ENCODE assay signal across 9 cellular contexts in the genomic region with DNA sequence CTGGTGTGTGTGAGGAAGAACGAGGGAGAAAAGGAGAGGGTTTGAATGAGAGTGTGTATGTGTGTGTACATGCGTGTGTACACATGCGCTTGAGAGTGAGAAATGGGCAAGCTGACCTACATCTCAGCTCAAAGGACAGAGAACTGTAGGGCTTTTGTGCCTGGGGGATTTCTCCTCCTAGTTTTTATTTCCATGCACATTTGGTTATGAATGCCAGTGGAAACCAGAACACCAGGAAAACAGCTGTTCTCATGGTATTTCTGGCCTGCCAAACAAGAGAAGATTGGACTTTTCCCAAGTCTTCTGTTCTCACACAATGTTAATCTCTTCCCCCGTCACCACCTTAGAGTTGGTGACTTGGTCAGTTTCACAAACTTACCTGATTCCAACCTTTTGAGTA. TPM values are rescaled to one million over a fixed set of nuclear protein-coding genes. Genes with fewer than 3 reads are reported as not detected.
DNase-seq lines count a peak whose midpoint lies in the region; ATAC-seq and TF ChIP-seq lines count a peak whose summit lies in the region.
"Had no signal": no experiment of that assay in that cellular context is flagged by ENCODE, and none has a peak within 500 bp of the region (broad histone marks: within the 10 kb centered on the region; RNA-seq: fewer than 3 reads in every experiment).

No MANE protein-coding gene starts in this region.

- H3K9me3 ChIP-seq in lower lobe of right lung, result no peaks in the 10 kb centered on the region
- H3K9me3 ChIP-seq in subcutaneous abdominal adipose tissue (ENCODE audit: control insufficient read depth in 5 of 5, low read length in 5 of 5), result no peaks in the 10 kb centered on the region

- TF ChIP-seq CTCF in dorsolateral prefrontal cortex (IDR thresholded peaks at IDR 0.05 in 54 of 56, conservative IDR thresholded peaks at IDR 0.05 in 2 of 56; ENCODE audit: low read depth in 1 of 56, partially characterized antibody in 56 of 56) (no peak), lower lobe of right lung (IDR thresholded peaks at IDR 0.05) (no peak)

- DNase-seq in NCI-H226 (peak; percentile 20), dorsolateral prefrontal cortex (no peak), lower lobe of right lung (no peak)
- DNase-seq: stimulated activated CD4-positive, alpha-beta T cell treated with anti-CD3 and anti-CD28 coated beads, Interleukin-2, amount 100 ng/mL, for 48 hours had no signal

- no peaks in the 10 kb centered on the region for H3K36me3 ChIP-seq in lower lobe of right lung
- H3K36me3 ChIP-seq in subcutaneous abdominal adipose tissue (ENCODE audit: control insufficient read depth in 5 of 5, insufficient read depth in 5 of 5, low read length in 5 of 5), result no peaks in the 10 kb centered on the region

- H3K9ac ChIP-seq in subcutaneous abdominal adipose tissue (ENCODE audit: low read length in 5 of 5), result no peak overlapping the region

- H3K4me1 ChIP-seq in lower lobe of right lung (peaks cover 39% of the 10 kb centered on the region), subcutaneous abdominal adipose tissue (ENCODE audit: control insufficient read depth in 5 of 5, insufficient read depth in 5 of 5, low read length in 5 of 5) (peaks cover 2 to 27% (median 20%) of the 10 kb centered on the region in 5 donors)

- H3K4me3 ChIP-seq in dorsolateral prefrontal cortex (no peak overlapping the region), lower lobe of right lung (no peak overlapping the region), subcutaneous abdominal adipose tissue (ENCODE audit: low read depth in 1 of 5, low read length in 5 of 5) (no peak overlapping the region)

- H3K27ac ChIP-seq in dorsolateral prefrontal cortex (peak overlapping the region in 53 of 59 donors; percentile 9 to 92 (median 76)), lower lobe of right lung (peak overlapping the region; percentile 80), subcutaneous abdominal adipose tissue (ENCODE audit: low read depth, low read length) (peak overlapping the region; percentile 59)

- H3K27me3 ChIP-seq in dorsolateral prefrontal cortex (no peaks in the 10 kb centered on the region), lower lobe of right lung (ENCODE audit: low read depth) (no peaks in the 10 kb centered on the region), subcutaneous abdominal adipose tissue (ENCODE audit: control insufficient read depth in 5 of 5, insufficient read depth in 4 of 5, low read length in 5 of 5) (no peaks in the 10 kb centered on the region)

- intact Hi-C loops in dorsolateral prefrontal cortex (cut with DNase I), result no loop called here
- intact Hi-C loops in lower lobe of right lung (cut with DNase I), result loop anchor here (10.0 kb wide), 1 partner anchor 59 kb away; the partner anchor contains the start of gene CNN3

- ATAC-seq in lower lobe of right lung (no peak), HG03139 (IDR thresholded peaks at IDR 0.05; ENCODE audit: unreplicated experiment) (no peak), GM18502 (IDR thresholded peaks at IDR 0.05; ENCODE audit: poor library complexity, unreplicated experiment) (no peak), HG02642 (IDR thresholded peaks at IDR 0.05; ENCODE audit: poor library complexity, unreplicated experiment) (no peak), HG02610 (IDR thresholded peaks at IDR 0.05; ENCODE audit: unreplicated experiment) (no peak)

RNA-seq across cellular contexts. Expression of gene SLC44A3, which starts 45.2 kb away (rescaled TPM):
- total RNA-seq in dorsolateral prefrontal cortex (10 to 100 TPM in 51 of 120 experiments, 1 to 10 TPM in 69; 3.1 to 27.1 (median 9.2) TPM), lower lobe of right lung (19.3 TPM)
